28 cellular contexts compared by ENCODE assay signal in the genomic region with DNA sequence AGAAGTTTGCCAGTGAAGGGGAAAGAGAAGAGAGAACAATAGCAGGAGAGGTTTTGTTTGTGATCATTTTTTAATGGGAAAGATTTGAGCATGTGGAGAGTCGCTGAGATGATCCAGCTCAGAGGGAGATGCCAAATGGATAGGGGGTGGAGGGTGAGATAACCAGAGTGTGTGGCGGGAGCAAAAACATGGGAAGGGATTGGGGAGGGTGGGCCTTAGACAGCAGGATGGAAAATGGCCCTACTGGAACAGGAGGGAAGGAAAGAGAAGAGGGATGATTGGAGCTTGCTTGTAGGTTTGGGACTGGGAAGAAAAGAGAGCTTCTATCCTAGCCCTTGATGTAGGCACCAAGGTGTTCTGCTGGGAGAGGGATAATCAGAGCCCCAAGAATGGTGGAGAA.
"Had no signal": no experiment of that assay in that cellular context is flagged by ENCODE, and none has a peak within 500 bp of the region (broad histone marks: within the 10 kb centered on the region; RNA-seq: fewer than 3 reads in every experiment).

No MANE protein-coding gene starts in this region.

- H3K9me3 Mint-ChIP-seq: activated CD4-positive, alpha-beta memory T cell treated with anti-CD3 and anti-CD28 coated beads, Interleukin-2, amount 10 ng/mL, durations not matched to agents 7 days and 5 days had no signal

- H3K4me3 Mint-ChIP-seq: activated CD4-positive, alpha-beta memory T cell treated with anti-CD3 and anti-CD28 coated beads, Interleukin-2, amount 10 ng/mL, durations not matched to agents 7 days and 5 days; activated CD8-positive, alpha-beta memory T cell treated with anti-CD3 and anti-CD28 coated beads, Interleukin-2, amount 10 ng/mL, durations not matched to agents 7 days and 5 days; activated naive CD8-positive, alpha-beta T cell treated with anti-CD3 and anti-CD28 coated beads for 36 hours; T-cell; T-helper 17 cell had no signal

- H3K36me3 Mint-ChIP-seq: activated CD8-positive, alpha-beta memory T cell treated with anti-CD3 and anti-CD28 coated beads, Interleukin-2, amount 10 ng/mL, durations not matched to agents 7 days and 5 days; activated naive CD8-positive, alpha-beta T cell treated with anti-CD3 and anti-CD28 coated beads for 36 hours; T-cell had no signal

- H3K9me3 ChIP-seq: Peyer's patch, SJSA1 had no signal

- H3K27me3 ChIP-seq: brain microvascular endothelial cell, Peyer's patch, SJSA1 had no signal

- H3K36me3 ChIP-seq: brain microvascular endothelial cell, Peyer's patch, SJSA1 had no signal

- DNase-seq: activated CD4-positive, alpha-beta memory T cell treated with anti-CD3 and anti-CD28 coated beads, Interleukin-2, amount 10 ng/mL, durations not matched to agents 7 days and 5 days; activated CD4-positive, alpha-beta T cell treated with anti-CD3 and anti-CD28 coated beads for 1 hour; activated CD4-positive, alpha-beta T cell treated with anti-CD3 and anti-CD28 coated beads for 48 hours; activated CD4-positive, CD25-positive, alpha-beta regulatory T cell; activated CD8-positive, alpha-beta memory T cell treated with anti-CD3 and anti-CD28 coated beads for 24 hours; activated CD8-positive, alpha-beta memory T cell treated with anti-CD3 and anti-CD28 coated beads, Interleukin-2, amount 50 U/mL, for 48 hours; activated effector memory CD4-positive, alpha-beta T cell treated with anti-CD3 and anti-CD28 coated beads, Interleukin-2, amount 50 U/mL, for 16 hours; activated naive CD4-positive, alpha-beta T cell; activated naive CD4-positive, alpha-beta T cell treated with anti-CD3 and anti-CD28 coated beads, Interleukin-2, amount 50 U/mL, for 16 hours; activated naive CD8-positive, alpha-beta T cell treated with anti-CD3 and anti-CD28 coated beads for 36 hours; activated T-cell treated with anti-CD3 and anti-CD28 coated beads, Interleukin-2, amount 50 U/mL, for 48 hours; amniotic stem cell; brain microvascular endothelial cell; central memory CD4-positive, alpha-beta T cell; NCI-H1092 treated with DMSO at 0.1 percent for 48 hours; NCI-H187; NCI-H2081; NCI-H446; NCI-H526 treated with DMSO at 0.1 percent for 48 hours; RPMI8226; SHP77 treated with DMSO at 0.1 percent for 48 hours; T-cell; T-helper 17 cell had no signal

- H3K4me1 ChIP-seq: Peyer's patch, SJSA1 had no signal

- H3K27me3 Mint-ChIP-seq: activated CD8-positive, alpha-beta memory T cell treated with anti-CD3 and anti-CD28 coated beads, Interleukin-2, amount 10 ng/mL, durations not matched to agents 7 days and 5 days had no signal

- H3K27ac Mint-ChIP-seq: activated CD4-positive, alpha-beta memory T cell treated with anti-CD3 and anti-CD28 coated beads, Interleukin-2, amount 10 ng/mL, durations not matched to agents 7 days and 5 days; activated CD8-positive, alpha-beta memory T cell treated with anti-CD3 and anti-CD28 coated beads, Interleukin-2, amount 10 ng/mL, durations not matched to agents 7 days and 5 days; activated naive CD8-positive, alpha-beta T cell treated with anti-CD3 and anti-CD28 coated beads for 36 hours; T-cell; T-helper 17 cell had no signal

- H3K4me3 ChIP-seq: K562, Peyer's patch, SJSA1 had no signal

- H3K27ac ChIP-seq: brain microvascular endothelial cell, Peyer's patch, SJSA1, VCaP had no signal

- H3K4me1 Mint-ChIP-seq: activated CD4-positive, alpha-beta memory T cell treated with anti-CD3 and anti-CD28 coated beads, Interleukin-2, amount 10 ng/mL, durations not matched to agents 7 days and 5 days; activated CD8-positive, alpha-beta memory T cell treated with anti-CD3 and anti-CD28 coated beads, Interleukin-2, amount 10 ng/mL, durations not matched to agents 7 days and 5 days; activated naive CD8-positive, alpha-beta T cell treated with anti-CD3 and anti-CD28 coated beads for 36 hours; T-cell; T-helper 17 cell had no signal
